ENCODE assay signal across 8 cellular contexts in genomic region chr16:67429799-67430503, GRCh38. TPM values are rescaled to one million over a fixed set of nuclear protein-coding genes. Genes with fewer than 3 reads are reported as not detected.
DNase-seq lines count a peak whose midpoint lies in the region; ATAC-seq and TF ChIP-seq lines count a peak whose summit lies in the region.
"Had no signal": no experiment of that assay in that cellular context is flagged by ENCODE, and none has a peak within 500 bp of the region (broad histone marks: within the 10 kb centered on the region; RNA-seq: fewer than 3 reads in every experiment).

No MANE protein-coding gene starts in this region.

- H3K9me3 ChIP-seq in HCT116 (ENCODE audit: control insufficient read depth in 1 of 2, insufficient read depth in 1 of 2, low read depth in 1 of 2, low read length in 2 of 2) (no peaks in the 10 kb centered on the region), iPS-20b (ENCODE audit: insufficient read depth, low read depth, low read length) (no peaks in the 10 kb centered on the region), spleen (no peaks in the 10 kb centered on the region)

- no peaks in the 10 kb centered on the region for H3K9me2 ChIP-seq in HCT116 (ENCODE audit: insufficient read depth)

- H3K36me3 ChIP-seq in HCT116 (ENCODE audit: control insufficient read depth in 1 of 2, insufficient read depth in 2 of 2, low read length in 2 of 2) (no peaks in the 10 kb centered on the region), iPS-20b (ENCODE audit: insufficient read depth, low read depth, low read length) (no peaks in the 10 kb centered on the region), spleen (no peaks in the 10 kb centered on the region)

- TF ChIP-seq POLR2A in HCT116 (IDR thresholded peaks at IDR 0.05; ENCODE audit: borderline replicate concordance, extremely low read depth, insufficient read depth, insufficient read length): no peak
- no peak for TF ChIP-seq POLR2A in spleen (IDR thresholded peaks at IDR 0.05)

- DNase-seq in HCT116 (ENCODE audit: low read depth, low spot score): no peak
- no peak for DNase-seq in activated CD4-positive, alpha-beta memory T cell treated with anti-CD3 and anti-CD28 coated beads, Interleukin-2, amount 10 ng/mL, durations not matched to agents 7 days and 5 days
- no peak for DNase-seq in spleen
- no peak for DNase-seq in stimulated activated CD4-positive, alpha-beta T cell treated with anti-CD3 and anti-CD28 coated beads, Interleukin-12 subunit alpha, Interleukin-12 subunit beta, amount 100 ng/mL, for 4 hours
- no peak for DNase-seq in ecto neural progenitor cell (ENCODE audit: low spot score)
- DNase-seq in dermis blood vessel endothelial cell: no peak
- DNase-seq: foreskin melanocyte had no signal

- no peaks in the 10 kb centered on the region for H3K79me2 ChIP-seq in HCT116 (ENCODE audit: insufficient read depth, low read length)

- TF ChIP-seq RAD21 in HCT116 (IDR thresholded peaks at IDR 0.05; ENCODE audit: low read depth): no peak

- H3K9me3 Mint-ChIP-seq in activated CD4-positive, alpha-beta memory T cell treated with anti-CD3 and anti-CD28 coated beads, Interleukin-2, amount 10 ng/mL, durations not matched to agents 7 days and 5 days: no peaks in the 10 kb centered on the region

- peak overlapping the region; percentile 60 to 71 for H3K4me3 ChIP-seq in HCT116 (replicated peaks in 1 of 2; ENCODE audit: low read depth in 1 of 2, low read length in 2 of 2)
- H3K4me3 ChIP-seq in iPS-20b (ENCODE audit: low read length): peak overlapping the region; percentile 70
- peak overlapping the region; percentile 29 to 78 (median 53) for H3K4me3 ChIP-seq in spleen

- POLR2A ChIA-PET in HCT116 (lab: Charles Lee): no interaction called here
- POLR2A ChIA-PET in activated CD4-positive, alpha-beta memory T cell treated with anti-CD3 and anti-CD28 coated beads, Interleukin-2, amount 10 ng/mL, durations not matched to agents 7 days and 5 days (lab: Charles Lee): interaction anchor here (1.1 kb wide), 1 partner anchor 29 kb away, joined by 3 read pairs; no protein-coding TSS in a partner anchor

- intact Hi-C loops in HCT116 (cut with micrococcal nuclease) (no loop called here), spleen (cut with DNase I; ENCODE audit: low total_unique reads) (loop anchor here (5.0 kb wide), 1 partner anchor 32 kb away; no protein-coding TSS in a partner anchor)

- peaks cover 7% of the 10 kb centered on the region for H3K4me1 Mint-ChIP-seq in activated CD4-positive, alpha-beta memory T cell treated with anti-CD3 and anti-CD28 coated beads, Interleukin-2, amount 10 ng/mL, durations not matched to agents 7 days and 5 days

- no peaks in the 10 kb centered on the region for H3K27me3 ChIP-seq in HCT116 (ENCODE audit: insufficient read depth, low read length)
- peaks cover 31% of the 10 kb centered on the region for H3K27me3 ChIP-seq in iPS-20b (ENCODE audit: insufficient read depth, low read length)
- H3K27me3 ChIP-seq in spleen (replicated peaks in 1 of 7): peaks cover 0 to 55% (median 16%) of the 10 kb centered on the region in 7 donors

- H3K9ac ChIP-seq in HCT116 (ENCODE audit: low read length) (peak overlapping the region; percentile 77), iPS-20b (ENCODE audit: low read depth, low read length) (peak overlapping the region; percentile 71; the same call in 1 of the 2 replicates)

- no peak for TF ChIP-seq CTCF in HCT116 (IDR thresholded peaks at IDR 0.05 in 2 of 3, conservative IDR thresholded peaks at IDR 0.05 in 1 of 3; ENCODE audit: borderline replicate concordance in 1 of 3, insufficient read depth in 1 of 3, low read depth in 2 of 3, low read length in 2 of 3)
- TF ChIP-seq CTCF in spleen (IDR thresholded peaks at IDR 0.05 in 8 of 11, conservative IDR thresholded peaks at IDR 0.05 in 3 of 11): no peak

- 31 to 43% (median 39%) methylated on average over 11 to 13 of the region's 13 CpGs for WGBS in spleen, 5 donors

- CTCF ChIA-PET in HCT116 (lab: Charles Lee): interaction anchor here (1.5 to 3.7 kb wide), 3 partner anchors 17 to 51 kb away, joined by 5 to 41 read pairs (median 8); partner anchors contain the start of gene ATP6V0D1
- CTCF ChIA-PET in activated CD4-positive, alpha-beta memory T cell treated with anti-CD3 and anti-CD28 coated beads, Interleukin-2, amount 10 ng/mL, durations not matched to agents 7 days and 5 days (lab: Charles Lee): interaction anchor here (2.0 to 5.8 kb wide), 4 partner anchors 10 to 35 kb away, joined by 6 to 66 read pairs (median 36); partner anchors contain the start of gene ZDHHC1

- H3K4me2 ChIP-seq in HCT116 (ENCODE audit: low read length): peak overlapping the region; percentile 96

- H2AFZ ChIP-seq in HCT116 (ENCODE audit: low read depth, low read length, poor library complexity, severe bottlenecking): peak overlapping the region; percentile 54

- RAD21 ChIA-PET in HCT116 (lab: Charles Lee; ENCODE audit: low non-redundant PET in 1 of 2, low total read pairs in 2 of 2, uncharacterized antibody in 2 of 2, unreplicated experiment in 2 of 2): no interaction called here

- H3K36me3 Mint-ChIP-seq in activated CD4-positive, alpha-beta memory T cell treated with anti-CD3 and anti-CD28 coated beads, Interleukin-2, amount 10 ng/mL, durations not matched to agents 7 days and 5 days (ENCODE audit: low read depth): peaks cover 2% of the 10 kb centered on the region

- peak; percentile 0; the same call in 1 of the 2 replicates for ATAC-seq in HCT116

- H4K20me1 ChIP-seq in HCT116 (ENCODE audit: insufficient read depth): no peaks in the 10 kb centered on the region

- H3K27ac ChIP-seq in HCT116 (ENCODE audit: low read depth, low read length): peak overlapping the region; percentile 66
- H3K27ac ChIP-seq in iPS-20b (ENCODE audit: low read length): no peak overlapping the region
- H3K27ac ChIP-seq in spleen: peak overlapping the region in 1 of 8 donors; percentile 68

- H3K4me3 Mint-ChIP-seq in activated CD4-positive, alpha-beta memory T cell treated with anti-CD3 and anti-CD28 coated beads, Interleukin-2, amount 10 ng/mL, durations not matched to agents 7 days and 5 days: peak overlapping the region; percentile 72

- H3K27me3 Mint-ChIP-seq in activated CD4-positive, alpha-beta memory T cell treated with anti-CD3 and anti-CD28 coated beads, Interleukin-2, amount 10 ng/mL, durations not matched to agents 7 days and 5 days: peaks cover 44% of the 10 kb centered on the region

- H3K4me1 ChIP-seq in HCT116 (ENCODE audit: control insufficient read depth in 1 of 2, insufficient read depth in 2 of 2, low read length in 2 of 2) (peaks cover 6 to 44% of the 10 kb centered on the region in 2 experiments; a peak in 3 of 4 replicates), iPS-20b (ENCODE audit: insufficient read depth, low read length) (peaks cover 32% of the 10 kb centered on the region), spleen (peaks cover 28 to 71% (median 54%) of the 10 kb centered on the region in 6 donors)

- BruUV-seq in HCT116 (replicated peaks; lab: Mats Ljungman, UMichigan): no TSS peak

- no peak overlapping the region for H3K27ac Mint-ChIP-seq in activated CD4-positive, alpha-beta memory T cell treated with anti-CD3 and anti-CD28 coated beads, Interleukin-2, amount 10 ng/mL, durations not matched to agents 7 days and 5 days

RNA-seq across cellular contexts. Expression of gene HSD11B2, which starts 1.0 kb away (rescaled TPM):
- total RNA-seq in HCT116 (2021; ENCODE audit: unreplicated experiment) (9.7 TPM), spleen (10 to 100 TPM in 1 of 7 donors, 1 to 10 TPM in 5, under 1 TPM in 1; 0.85 to 18.3 (median 4.7) TPM), dermis blood vessel endothelial cell (0.23 TPM in 1 of 2 replicates, not detected in the other)
- polyA plus RNA-seq in HCT116 (2012): 11.2 and 11.9 TPM in 2 replicates
- total RNA-seq in activated CD4-positive, alpha-beta memory T cell treated with anti-CD3 and anti-CD28 coated beads, Interleukin-2, amount 10 ng/mL, durations not matched to agents 7 days and 5 days: not detected
- polyA plus RNA-seq in spleen: 1 to 10 TPM; 1.7 to 4.1 (median 2.8) TPM

RNA-seq across cellular contexts. Expression of gene ZDHHC1, which starts 13.7 kb away (rescaled TPM):
- total RNA-seq in HCT116 (2021; ENCODE audit: unreplicated experiment) (9.1 TPM), spleen (10 to 100 TPM in 6 of 7 donors, 1 to 10 TPM in 1; 9.5 to 31.2 (median 20.6) TPM), dermis blood vessel endothelial cell (3.7 and 6.3 TPM in 2 replicates)
- polyA plus RNA-seq in HCT116 (2012): 7.0 and 8.8 TPM in 2 replicates
- total RNA-seq in activated CD4-positive, alpha-beta memory T cell treated with anti-CD3 and anti-CD28 coated beads, Interleukin-2, amount 10 ng/mL, durations not matched to agents 7 days and 5 days: under 1 TPM; 0.23 to 0.45 TPM
- polyA plus RNA-seq in spleen: 1 to 10 TPM; 2.1 to 6.0 (median 2.3) TPM

RNA-seq across cellular contexts. Expression of gene TPPP3, which starts 36.7 kb away (rescaled TPM):
- total RNA-seq in HCT116 (2021; ENCODE audit: unreplicated experiment) (1.2 TPM), spleen (10 to 100 TPM in 3 of 7 donors, 1 to 10 TPM in 4; 2.5 to 13.9 (median 9.9) TPM), dermis blood vessel endothelial cell (0.19 TPM in 1 of 2 replicates, not detected in the other)
- polyA plus RNA-seq in HCT116 (2012): 1.5 and 1.6 TPM in 2 replicates
- not detected for total RNA-seq in activated CD4-positive, alpha-beta memory T cell treated with anti-CD3 and anti-CD28 coated beads, Interleukin-2, amount 10 ng/mL, durations not matched to agents 7 days and 5 days
- 10 to 100 TPM in 1 of 3 donors, 1 to 10 TPM in 2; 5.6 to 11.4 (median 7.2) TPM for polyA plus RNA-seq in spleen

RNA-seq across cellular contexts. Expression of gene ATP6V0D1, which starts 51.0 kb away (rescaled TPM):
- total RNA-seq in HCT116 (2021; ENCODE audit: unreplicated experiment) (36.6 TPM), spleen (100 to 1,000 TPM in 5 of 7 donors, 10 to 100 TPM in 2; 97.5 to 133 (median 114) TPM), dermis blood vessel endothelial cell (134 and 155 TPM in 2 replicates)
- polyA plus RNA-seq in HCT116 (2012): 35.1 and 36.8 TPM in 2 replicates
- 10 to 100 TPM; 52.8 to 59.5 TPM for total RNA-seq in activated CD4-positive, alpha-beta memory T cell treated with anti-CD3 and anti-CD28 coated beads, Interleukin-2, amount 10 ng/mL, durations not matched to agents 7 days and 5 days
- 10 to 100 TPM; 37.3 to 68.6 (median 40.1) TPM for polyA plus RNA-seq in spleen

RNA-seq across cellular contexts. Expression of gene AGRP, which starts 53.4 kb away (rescaled TPM):
- not detected for total RNA-seq in HCT116 (2021; ENCODE audit: unreplicated experiment)
- polyA plus RNA-seq in HCT116 (2012): not detected in 2 replicates
- total RNA-seq in activated CD4-positive, alpha-beta memory T cell treated with anti-CD3 and anti-CD28 coated beads, Interleukin-2, amount 10 ng/mL, durations not matched to agents 7 days and 5 days: not detected
- total RNA-seq in spleen: under 1 TPM in 1 of 7 donors, not detected in 6; 0.91 TPM
- polyA plus RNA-seq in spleen: under 1 TPM; 0.15 to 0.30 (median 0.22) TPM
- not detected in 2 replicates for total RNA-seq in dermis blood vessel endothelial cell
